In genomic region chr5:140106101-140106500, GRCh38 we compare ENCODE assay signal across 11 cellular contexts. TPM values are rescaled to one million over a fixed set of nuclear protein-coding genes. Genes with fewer than 3 reads are reported as not detected.
A peak's percentile ranks its signal among the peaks of the same experiment; 100 is the strongest.
DNase-seq lines count a peak whose midpoint lies in the region; ATAC-seq and TF ChIP-seq lines count a peak whose summit lies in the region.
"Had no signal": no experiment of that assay in that cellular context is flagged by ENCODE, and none has a peak within 500 bp of the region (broad histone marks: within the 10 kb centered on the region; RNA-seq: fewer than 3 reads in every experiment).

No MANE protein-coding gene starts in this region.

- no peak overlapping the region for H3K4me3 ChIP-seq in CD8-positive, alpha-beta T cell (ENCODE audit: low read depth, low read length)
- H3K4me3 ChIP-seq in ascending aorta, result no peak overlapping the region
- H3K4me3 ChIP-seq: cardiac muscle cell had no signal

- DNase-seq in CD8-positive, alpha-beta T cell, result no peak
- DNase-seq in KBM-7 (peak; percentile 21), ascending aorta (ENCODE audit: low spot score in 2 of 2) (no peak), neural crest cell (ENCODE audit: low read depth, low spot score) (no peak), AG20443 (ENCODE audit: low spot score) (no peak), islet precursor cell (no peak)
- DNase-seq: hippocampal formation, NCI-H345 had no signal

- peaks cover 4% of the 10 kb centered on the region for H3K36me3 Mint-ChIP-seq in CD8-positive, alpha-beta T cell
- no peaks in the 10 kb centered on the region for H3K36me3 Mint-ChIP-seq in neural crest cell (ENCODE audit: low read depth)

- H3K4me1 Mint-ChIP-seq in CD8-positive, alpha-beta T cell (ENCODE audit: low read depth), result peaks cover 35% of the 10 kb centered on the region
- H3K4me1 Mint-ChIP-seq in neural crest cell, result peaks cover 29% of the 10 kb centered on the region

- in situ Hi-C loops in KBM-7 (cut with MboI; ENCODE audit: low pct_unique_long_range_greater_than_20kb, low sequenced_read_pairs), result no loop called here

- ATAC-seq in CD8-positive, alpha-beta T cell, result no peak
- ATAC-seq in HG02571 (IDR thresholded peaks at IDR 0.05; ENCODE audit: unreplicated experiment) (no peak), GM21529 (IDR thresholded peaks at IDR 0.05; ENCODE audit: unreplicated experiment) (no peak)

- POLR2A ChIA-PET in CD8-positive, alpha-beta T cell (lab: Charles Lee), result interaction anchor here (1.0 to 1.3 kb wide), 2 partner anchors 8 to 12 kb away, joined by 3 to 6 read pairs; partner anchors contain the start of gene PURA

- TF ChIP-seq CTCF in CD8-positive, alpha-beta T cell (IDR thresholded peaks at IDR 0.05), result no peak
- TF ChIP-seq CTCF in ascending aorta (IDR thresholded peaks at IDR 0.05), result no peak
- TF ChIP-seq CTCF in neural crest cell (conservative IDR thresholded peaks at IDR 0.05), result no peak

- H3K27me3 Mint-ChIP-seq in CD8-positive, alpha-beta T cell (ENCODE audit: low read depth), result peaks cover 18% of the 10 kb centered on the region
- H3K27me3 Mint-ChIP-seq in neural crest cell (ENCODE audit: low read depth), result peaks cover 95% of the 10 kb centered on the region

- H3K9me3 Mint-ChIP-seq in CD8-positive, alpha-beta T cell, result no peaks in the 10 kb centered on the region
- H3K9me3 Mint-ChIP-seq in neural crest cell, result no peaks in the 10 kb centered on the region

- H3K4me3 Mint-ChIP-seq in CD8-positive, alpha-beta T cell, result no peak overlapping the region
- H3K4me3 Mint-ChIP-seq in neural crest cell, result peak overlapping the region; percentile 91

- no peaks in the 10 kb centered on the region for H3K27me3 ChIP-seq in CD8-positive, alpha-beta T cell (ENCODE audit: insufficient read depth, low read length)
- H3K27me3 ChIP-seq in ascending aorta, result no peaks in the 10 kb centered on the region

- H3K27ac ChIP-seq in CD8-positive, alpha-beta T cell (ENCODE audit: low read depth, low read length), result no peak overlapping the region
- H3K27ac ChIP-seq in ascending aorta, result peak overlapping the region; percentile 96 to 97

- CTCF ChIA-PET in CD8-positive, alpha-beta T cell (lab: Charles Lee), result interaction anchor here (1.4 to 3.4 kb wide), 4 partner anchors 12 to 39 kb away, joined by 3 to 17 read pairs (median 6); no protein-coding TSS in a partner anchor

- H3K9me3 ChIP-seq in CD8-positive, alpha-beta T cell (ENCODE audit: low read length), result no peaks in the 10 kb centered on the region
- H3K9me3 ChIP-seq in ascending aorta, result no peaks in the 10 kb centered on the region

- no peaks in the 10 kb centered on the region for H3K36me3 ChIP-seq in CD8-positive, alpha-beta T cell (ENCODE audit: insufficient read depth, low read length)
- no peaks in the 10 kb centered on the region for H3K36me3 ChIP-seq in ascending aorta
- H3K36me3 ChIP-seq: cardiac muscle cell had no signal

- intact Hi-C loops in CD8-positive, alpha-beta T cell (cut with DNase I, micrococcal nuclease), result loop anchor here (1.0 to 5.0 kb wide), 8 partner anchors 8 to 1221 kb away; partner anchors contain the start of genes CYSTM1 (in 1 of the 2), PFDN1 (in 1 of the 2), PURA (in 1 of the 2) and SRA1 (in 1 of the 2)
- intact Hi-C loops in ascending aorta (cut with DNase I), result loop anchor here (2.0 to 5.0 kb wide), 4 partner anchors 34 to 296 kb away; partner anchors contain the start of genes ANKHD1 and HBEGF

- peak overlapping the region; percentile 98 for H3K27ac Mint-ChIP-seq in CD8-positive, alpha-beta T cell
- no peak overlapping the region for H3K27ac Mint-ChIP-seq in neural crest cell (ENCODE audit: unreplicated experiment)

- H3K4me1 ChIP-seq in CD8-positive, alpha-beta T cell (ENCODE audit: insufficient read depth, low read length), result peaks cover 34% of the 10 kb centered on the region
- H3K4me1 ChIP-seq in ascending aorta, result peaks cover 3 to 14% of the 10 kb centered on the region in 2 donors

RNA-seq across cellular contexts. Expression of gene PURA, which starts 7.8 kb away (rescaled TPM):
- 1 to 10 TPM; 4.0 to 4.3 TPM for total RNA-seq in CD8-positive, alpha-beta T cell
- 11.5 TPM for total RNA-seq in ascending aorta
- total RNA-seq in neural crest cell, result 5.5 and 5.7 TPM in 2 replicates

RNA-seq across cellular contexts. Expression of gene IGIP, which starts 19.6 kb away (rescaled TPM):
- total RNA-seq in CD8-positive, alpha-beta T cell, result under 1 TPM; 0.78 to 0.81 TPM
- total RNA-seq in ascending aorta, result 5.6 TPM
- 1.1 and 1.4 TPM in 2 replicates for total RNA-seq in neural crest cell
